In the genomic region with DNA sequence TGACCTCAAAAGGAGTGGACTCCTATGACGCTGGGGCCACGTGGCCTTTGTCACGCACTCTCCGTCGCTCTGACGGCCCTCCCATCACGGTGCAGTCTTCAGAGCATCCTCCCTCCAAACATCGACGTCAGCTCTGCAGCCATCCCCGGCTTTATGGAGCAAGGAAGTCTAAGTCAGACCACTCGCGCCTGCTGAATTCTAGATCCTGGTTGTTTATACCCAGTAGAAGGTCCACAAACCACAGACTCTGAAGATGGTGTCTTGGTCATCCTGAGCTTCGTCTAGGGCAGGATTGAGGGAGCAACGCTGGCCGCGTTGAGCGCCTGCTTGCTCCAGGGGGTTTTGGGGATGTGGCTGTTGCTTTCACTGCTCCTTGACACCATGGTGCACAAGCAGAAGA, we compare ENCODE assay signal across 24 cellular contexts.
"Had no signal": no experiment of that assay in that cellular context is flagged by ENCODE, and none has a peak within 500 bp of the region (broad histone marks: within the 10 kb centered on the region; RNA-seq: fewer than 3 reads in every experiment).

No MANE protein-coding gene starts in this region.

- H3K4me3 Mint-ChIP-seq: natural killer cell; stimulated activated naive CD8-positive, alpha-beta T cell treated with anti-CD3 and anti-CD28 coated beads, Interleukin-15, amount 100 ng/mL, for 72 hours had no signal

- H3K36me3 Mint-ChIP-seq: natural killer cell had no signal

- DNase-seq: effector CD8-positive, alpha-beta T cell; foreskin keratinocyte; glutamatergic neuron; heart right ventricle; hippocampal formation; left cardiac atrium; left lung; lower lobe of right lung; natural killer cell; occipital lobe; small intestine; stimulated activated CD4-positive, alpha-beta T cell treated with anti-CD3 and anti-CD28 coated beads, Interleukin-12 subunit alpha, Interleukin-12 subunit beta, amount 100 ng/mL, for 4 hours; stimulated activated CD4-positive, alpha-beta T cell treated with anti-CD3 and anti-CD28 coated beads, Interleukin-1b, Interleukin-23, amount 100 ng/mL, for 48 hours; stimulated activated CD4-positive, alpha-beta T cell treated with anti-CD3 and anti-CD28 coated beads, Interleukin-4, amount 100 ng/mL, for 1 hour; stimulated activated CD8-positive, alpha-beta memory T cell treated with anti-CD3 and anti-CD28 coated beads, Interleukin-4, amount 100 ng/mL, for 48 hours; stimulated activated naive CD4-positive, alpha-beta T cell; stimulated activated naive CD8-positive, alpha-beta T cell treated with anti-CD3 and anti-CD28 coated beads, Interleukin-15, amount 100 ng/mL, for 72 hours; transverse colon had no signal

- H3K27me3 ChIP-seq: dorsolateral prefrontal cortex, foreskin keratinocyte, right lobe of liver, transverse colon had no signal

- H3K4me1 ChIP-seq: esophagus muscularis mucosa, foreskin keratinocyte, heart right ventricle, left lung, lower lobe of right lung, pancreas, right lobe of liver, suprapubic skin, transverse colon had no signal

- H3K4me1 Mint-ChIP-seq: natural killer cell; stimulated activated naive CD8-positive, alpha-beta T cell treated with anti-CD3 and anti-CD28 coated beads, Interleukin-15, amount 100 ng/mL, for 72 hours had no signal

- H3K9me3 ChIP-seq: left lung, lower lobe of right lung, pancreas, right lobe of liver, suprapubic skin, transverse colon had no signal

- H3K36me3 ChIP-seq: esophagus muscularis mucosa, heart right ventricle, left lung, lower lobe of right lung, pancreas, right lobe of liver, suprapubic skin, transverse colon had no signal

- H3K27ac ChIP-seq: dorsolateral prefrontal cortex, esophagus muscularis mucosa, foreskin keratinocyte, heart right ventricle, left lung, lower lobe of right lung, pancreas, right lobe of liver, suprapubic skin, transverse colon had no signal

- H3K27ac Mint-ChIP-seq: natural killer cell; progenitor cell of endocrine pancreas; stimulated activated naive CD8-positive, alpha-beta T cell treated with anti-CD3 and anti-CD28 coated beads, Interleukin-15, amount 100 ng/mL, for 72 hours had no signal

- ATAC-seq: foreskin keratinocyte; heart right ventricle; left cardiac atrium; left lung; lower lobe of right lung; natural killer cell; pancreas; right lobe of liver; stimulated activated naive CD8-positive, alpha-beta T cell treated with anti-CD3 and anti-CD28 coated beads, Interleukin-15, amount 100 ng/mL, for 72 hours had no signal

- H3K4me3 ChIP-seq: dorsolateral prefrontal cortex, esophagus muscularis mucosa, heart right ventricle, left lung, lower lobe of right lung, pancreas, right lobe of liver, suprapubic skin, transverse colon had no signal

- H3K9me3 Mint-ChIP-seq: natural killer cell had no signal
